8 cellular contexts compared by ENCODE assay signal in genomic region chr13:99859178-99860177, GRCh38.
DNase-seq lines count a peak whose midpoint lies in the region; ATAC-seq, FAIRE-seq and TF ChIP-seq lines count a peak whose summit lies in the region.

No MANE protein-coding gene starts in this region.

- H3K4me3 ChIP-seq in neural progenitor cell (no peak overlapping the region), thyroid gland (replicated peaks in 1 of 3) (no peak overlapping the region), Peyer's patch (no peak overlapping the region), heart right ventricle (no peak overlapping the region)

- H3K4me1 Mint-ChIP-seq in activated CD4-positive, alpha-beta T cell treated with anti-CD3 and anti-CD28 coated beads, Interleukin-2, amount 10 ng/mL, durations not matched to agents 7 days and 5 days, result peaks cover 12% of the 10 kb centered on the region
- peaks cover 88% of the 10 kb centered on the region for H3K4me1 Mint-ChIP-seq in neural progenitor cell

- peak overlapping the region; percentile 74 for H3K4me2 ChIP-seq in neural progenitor cell

- H3K79me2 ChIP-seq in neural progenitor cell (ENCODE audit: low read depth), result no peaks in the 10 kb centered on the region

- H3K36me3 Mint-ChIP-seq in activated CD4-positive, alpha-beta T cell treated with anti-CD3 and anti-CD28 coated beads, Interleukin-2, amount 10 ng/mL, durations not matched to agents 7 days and 5 days (ENCODE audit: low read depth), result no peaks in the 10 kb centered on the region
- peaks cover 9% of the 10 kb centered on the region for H3K36me3 Mint-ChIP-seq in neural progenitor cell

- H2AFZ ChIP-seq in neural progenitor cell (replicated peaks), result no peak overlapping the region

- ATAC-seq in HG02571 (IDR thresholded peaks at IDR 0.05; ENCODE audit: unreplicated experiment) (peak; percentile 65), heart right ventricle (no peak)

- H3K4me1 ChIP-seq in neural progenitor cell, result peaks cover 81% of the 10 kb centered on the region
- peaks cover 28 to 40% of the 10 kb centered on the region in 2 donors for H3K4me1 ChIP-seq in thyroid gland
- H3K4me1 ChIP-seq in Peyer's patch, result peaks cover 0 to 6% (median 0%) of the 10 kb centered on the region in 4 donors
- no peaks in the 10 kb centered on the region for H3K4me1 ChIP-seq in heart right ventricle

- FAIRE-seq in GM18507 (lab: Jason Lieb, UNC), result peak; percentile 52

- no peaks in the 10 kb centered on the region for H3K9me3 Mint-ChIP-seq in activated CD4-positive, alpha-beta T cell treated with anti-CD3 and anti-CD28 coated beads, Interleukin-2, amount 10 ng/mL, durations not matched to agents 7 days and 5 days
- H3K9me3 Mint-ChIP-seq in neural progenitor cell, result no peaks in the 10 kb centered on the region

- CTCF ChIA-PET in activated CD4-positive, alpha-beta T cell treated with anti-CD3 and anti-CD28 coated beads, Interleukin-2, amount 10 ng/mL, durations not matched to agents 7 days and 5 days (lab: Charles Lee), result no interaction called here

- no peaks in the 10 kb centered on the region for H4K20me1 ChIP-seq in neural progenitor cell (ENCODE audit: low read depth)

- DNase-seq in GM18507 (ENCODE audit: extremely low spot score, insufficient read length, low read depth), result peak; percentile 7
- DNase-seq in activated CD4-positive, alpha-beta T cell treated with anti-CD3 and anti-CD28 coated beads, Interleukin-2, amount 10 ng/mL, durations not matched to agents 7 days and 5 days, result peak; percentile 22
- DNase-seq in neural progenitor cell (ENCODE audit: low spot score), result peak; percentile 15
- no peak for DNase-seq in NCI-H2227 treated with DMSO at 0.1 percent for 48 hours (lab: John Stamatoyannopoulos, UW)
- DNase-seq in thyroid gland, result no peak
- DNase-seq in Peyer's patch, result no peak
- DNase-seq in heart right ventricle, result no peak

- no peak overlapping the region for H3K27ac Mint-ChIP-seq in activated CD4-positive, alpha-beta T cell treated with anti-CD3 and anti-CD28 coated beads, Interleukin-2, amount 10 ng/mL, durations not matched to agents 7 days and 5 days
- peak overlapping the region; percentile 98 for H3K27ac Mint-ChIP-seq in neural progenitor cell

- no peaks in the 10 kb centered on the region for H3K27me3 ChIP-seq in neural progenitor cell
- no peaks in the 10 kb centered on the region for H3K27me3 ChIP-seq in thyroid gland
- H3K27me3 ChIP-seq in Peyer's patch, result no peaks in the 10 kb centered on the region
- no peaks in the 10 kb centered on the region for H3K27me3 ChIP-seq in heart right ventricle

- peak overlapping the region; percentile 85 for H3K27ac ChIP-seq in neural progenitor cell
- no peak overlapping the region for H3K27ac ChIP-seq in thyroid gland
- H3K27ac ChIP-seq in Peyer's patch, result no peak overlapping the region
- H3K27ac ChIP-seq in heart right ventricle, result no peak overlapping the region

- WGBS in thyroid gland, 2 donors, result 89 to 90% methylated on average over 18 of the region's 18 CpGs
- 92 to 93% methylated on average over 18 of the region's 18 CpGs for WGBS in heart right ventricle, 2 donors

- H3K36me3 ChIP-seq in neural progenitor cell (no peaks in the 10 kb centered on the region), thyroid gland (no peaks in the 10 kb centered on the region), Peyer's patch (no peaks in the 10 kb centered on the region), heart right ventricle (no peaks in the 10 kb centered on the region)

- TF ChIP-seq POLR2A in thyroid gland (IDR thresholded peaks at IDR 0.05) (no peak), Peyer's patch (IDR thresholded peaks at IDR 0.05) (no peak)

- intact Hi-C loops in thyroid gland (cut with DNase I), result no loop called here
- intact Hi-C loops in heart right ventricle (cut with DNase I), result no loop called here

- H3K27me3 Mint-ChIP-seq in activated CD4-positive, alpha-beta T cell treated with anti-CD3 and anti-CD28 coated beads, Interleukin-2, amount 10 ng/mL, durations not matched to agents 7 days and 5 days, result peaks cover 6% of the 10 kb centered on the region
- H3K27me3 Mint-ChIP-seq in neural progenitor cell (ENCODE audit: insufficient read depth, low read depth), result peaks cover 2% of the 10 kb centered on the region

- H3K4me3 Mint-ChIP-seq in activated CD4-positive, alpha-beta T cell treated with anti-CD3 and anti-CD28 coated beads, Interleukin-2, amount 10 ng/mL, durations not matched to agents 7 days and 5 days, result no peak overlapping the region
- no peak overlapping the region for H3K4me3 Mint-ChIP-seq in neural progenitor cell

- TF ChIP-seq CTCF in neural progenitor cell (IDR thresholded peaks at IDR 0.05) (no peak), thyroid gland (IDR thresholded peaks at IDR 0.05) (no peak), Peyer's patch (IDR thresholded peaks at IDR 0.05) (no peak), heart right ventricle (IDR thresholded peaks at IDR 0.05) (no peak)

- POLR2A ChIA-PET in activated CD4-positive, alpha-beta T cell treated with anti-CD3 and anti-CD28 coated beads, Interleukin-2, amount 10 ng/mL, durations not matched to agents 7 days and 5 days (lab: Charles Lee), result no interaction called here

- H3F3A ChIP-seq in neural progenitor cell (ENCODE audit: low read depth), result peaks cover 75% of the 10 kb centered on the region

- H3K9ac ChIP-seq in neural progenitor cell, result no peak overlapping the region

- no peaks in the 10 kb centered on the region for H3K9me3 ChIP-seq in neural progenitor cell (ENCODE audit: low read depth)
- H3K9me3 ChIP-seq in thyroid gland, result no peaks in the 10 kb centered on the region
- H3K9me3 ChIP-seq in Peyer's patch, result no peaks in the 10 kb centered on the region
- no peaks in the 10 kb centered on the region for H3K9me3 ChIP-seq in heart right ventricle

Comparison
In these comparisons a context has a peak if more than half of its experiments do, and no peak if none do; other contexts are left out.
1. DNase-seq: peak in GM18507 (single experiment), activated CD4-positive, alpha-beta T cell treated with anti-CD3 and anti-CD28 coated beads, Interleukin-2, amount 10 ng/mL, durations not matched to agents 7 days and 5 days (single experiment) and neural progenitor cell (single experiment); none in NCI-H2227 treated with DMSO at 0.1 percent for 48 hours (single experiment), thyroid gland (0 of 2), Peyer's patch (0 of 3) and heart right ventricle (0 of 2).